In the genomic region with DNA sequence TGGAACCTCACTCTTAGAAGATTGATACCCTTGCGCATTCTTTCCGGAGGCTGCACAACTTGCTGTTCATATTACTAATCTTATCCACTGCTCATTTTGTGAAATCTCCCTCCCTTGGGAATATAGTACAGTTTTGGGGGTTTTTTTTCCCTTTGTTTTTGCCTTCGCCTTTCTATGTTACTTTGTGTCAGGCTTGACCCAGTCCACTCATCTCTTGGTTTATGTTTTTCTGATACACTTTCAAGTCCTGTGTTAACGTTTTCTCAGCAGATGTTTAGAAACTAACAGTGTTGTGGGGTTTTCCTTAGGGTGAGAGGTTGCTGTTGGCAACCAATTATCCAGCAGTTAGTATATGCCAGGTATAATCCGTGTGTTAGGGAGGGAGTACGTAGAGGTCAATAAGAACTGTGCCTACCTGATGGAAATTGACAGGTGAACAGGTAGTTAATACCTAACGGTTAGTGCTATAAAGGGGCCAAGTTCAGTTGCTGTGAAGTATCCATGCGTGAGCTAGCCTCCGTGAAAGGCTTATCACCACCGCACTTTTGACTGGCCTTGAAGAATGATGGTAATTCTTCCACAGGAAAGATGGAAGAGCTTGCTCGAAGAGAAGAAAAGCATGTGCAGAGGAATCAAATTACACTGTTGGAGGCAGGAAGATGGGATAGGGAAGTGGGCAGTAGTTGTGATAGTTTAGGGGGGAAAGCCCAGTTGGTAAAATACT, we compare ENCODE assay signal across 6 cellular contexts. TPM values are rescaled to one million over a fixed set of nuclear protein-coding genes. Genes with fewer than 3 reads are reported as not detected.
DNase-seq lines count a peak whose midpoint lies in the region; ATAC-seq, FAIRE-seq and TF ChIP-seq lines count a peak whose summit lies in the region.

No MANE protein-coding gene starts in this region.

- H4K20me1 ChIP-seq in GM12878 (ENCODE audit: control insufficient read depth, insufficient read depth): no peaks in the 10 kb centered on the region

- H3K4me2 ChIP-seq in GM12878 (ENCODE audit: control insufficient read depth, insufficient read depth): peak overlapping the region; percentile 78

- peaks cover 7% of the 10 kb centered on the region; the same call in 1 of the 2 replicates for H3K4me1 ChIP-seq in GM12878 (ENCODE audit: control insufficient read depth, insufficient read depth, low read length)

- CTCF ChIA-PET in GM12878 (lab: Yijun Ruan, JAX): interaction anchor here (0.6 to 2.9 kb wide), 6 partner anchors 13 to 260 kb away, joined by 3 to 13 read pairs (median 5); no protein-coding TSS in a partner anchor

- no peak for DNase-seq in activated naive CD4-positive, alpha-beta T cell (lab: John Stamatoyannopoulos, UW)
- DNase-seq in GM12878 (ENCODE audit: low read depth, low spot score) (no peak), natural killer cell (no peak), ureter (ENCODE audit: low spot score) (no peak)

- 0 out of 4 replicates have a peak, but pooled peaks of 1 of the 2 experiments have one; percentile 13 for TF ChIP-seq EP300 in GM12878 (IDR thresholded peaks at IDR 0.05; ENCODE audit: borderline replicate concordance in 1 of 2, control insufficient read depth in 1 of 2, low read depth in 2 of 2, low read length in 2 of 2)

- H3K9me3 ChIP-seq in GM12878 (replicated peaks; ENCODE audit: control insufficient read depth, insufficient read depth, low read length): no peaks in the 10 kb centered on the region

- TF ChIP-seq CTCF in GM12878 (IDR thresholded peaks at IDR 0.05 in 2 of 3, conservative IDR thresholded peaks at IDR 0.05 in 1 of 3; ENCODE audit: control insufficient read depth in 2 of 3, extremely low read depth in 1 of 3, insufficient read depth in 1 of 3, low read depth in 3 of 3, low read length in 3 of 3): no peak
- TF ChIP-seq CTCF in natural killer cell (IDR thresholded peaks at IDR 0.05): no peak

- peaks cover 15% of the 10 kb centered on the region for H3K36me3 Mint-ChIP-seq in activated naive CD4-positive, alpha-beta T cell treated with anti-CD3 and anti-CD28 coated beads, Interleukin-2, amount 50 U/mL, for 24 hours
- no peaks in the 10 kb centered on the region for H3K36me3 Mint-ChIP-seq in natural killer cell

- H2AFZ ChIP-seq in GM12878 (ENCODE audit: control insufficient read depth, low read depth, low read length): peak overlapping the region; percentile 3

- RAD21 ChIA-PET in GM12878 (lab: Charles Lee; ENCODE audit: unreplicated experiment): interaction anchor here (1.8 to 3.4 kb wide), 2 partner anchors 46 to 108 kb away, joined by 4 to 14 read pairs; no protein-coding TSS in a partner anchor

- SMC1A ChIA-PET in GM12878 (lab: Charles Lee; ENCODE audit: uncharacterized antibody, unreplicated experiment): interaction anchor here (0.6 to 2.9 kb wide), 6 partner anchors 9 to 260 kb away, joined by 3 to 15 read pairs (median 4); no protein-coding TSS in a partner anchor

- ATAC-seq in GM12878 (no peak), natural killer cell (no peak), HG02852 (IDR thresholded peaks at IDR 0.05; ENCODE audit: unreplicated experiment) (no peak)

- WGBS in GM12878 (ENCODE audit: insufficient coverage, insufficient replicate concordance, low lambda C conversion rate, missing lambda C conversion rate): under 1% methylated on average over 11 of the region's 11 CpGs

- H3K36me3 ChIP-seq in GM12878 (ENCODE audit: control insufficient read depth in 2 of 2, insufficient read depth in 2 of 2, low read length in 1 of 2): peaks cover 0 to 9% of the 10 kb centered on the region in 2 experiments; a peak in 1 of 4 replicates

- H3K79me2 ChIP-seq in GM12878 (ENCODE audit: control insufficient read depth, insufficient read depth, low read length): peaks cover 72% of the 10 kb centered on the region

- in situ Hi-C loops in GM12878 (cut with MboI): no loop called here

- peaks cover 70% of the 10 kb centered on the region for H3K4me1 Mint-ChIP-seq in activated naive CD4-positive, alpha-beta T cell treated with anti-CD3 and anti-CD28 coated beads, Interleukin-2, amount 50 U/mL, for 24 hours
- H3K4me1 Mint-ChIP-seq in natural killer cell: peaks cover 51% of the 10 kb centered on the region in 2 donors

- H3K9ac ChIP-seq in GM12878 (ENCODE audit: control insufficient read depth, insufficient read depth, low read length): peak overlapping the region; percentile 94

- intact Hi-C loops in GM12878 (cut with micrococcal nuclease; ENCODE audit: unreplicated experiment): loop anchor here (10.0 kb wide), 1 partner anchor 661 kb away; the partner anchor contains the start of gene TFEB
- intact Hi-C loops in natural killer cell (cut with micrococcal nuclease): loop anchor here (2.0 to 5.0 kb wide), 2 partner anchors 258 to 659 kb away; no protein-coding TSS in a partner anchor

- H3K27ac ChIP-seq in GM12878 (ENCODE audit: control insufficient read depth, insufficient read depth): peak overlapping the region; percentile 99

- peak; percentile 73 for FAIRE-seq in GM12878 (lab: Jason Lieb, UNC)

- H3K27me3 Mint-ChIP-seq in activated naive CD4-positive, alpha-beta T cell treated with anti-CD3 and anti-CD28 coated beads, Interleukin-2, amount 50 U/mL, for 24 hours: no peaks in the 10 kb centered on the region
- H3K27me3 Mint-ChIP-seq in natural killer cell (ENCODE audit: low read depth in 2 of 2): no peaks in the 10 kb centered on the region

- H3K4me3 Mint-ChIP-seq in activated naive CD4-positive, alpha-beta T cell treated with anti-CD3 and anti-CD28 coated beads, Interleukin-2, amount 50 U/mL, for 24 hours: peak overlapping the region; percentile 91
- H3K4me3 Mint-ChIP-seq in natural killer cell: peak overlapping the region; percentile 90

- no peaks in the 10 kb centered on the region for H3K9me3 Mint-ChIP-seq in activated naive CD4-positive, alpha-beta T cell treated with anti-CD3 and anti-CD28 coated beads, Interleukin-2, amount 50 U/mL, for 24 hours
- no peaks in the 10 kb centered on the region for H3K9me3 Mint-ChIP-seq in natural killer cell

- no peak for TF ChIP-seq POLR2A in GM12878 (IDR thresholded peaks at IDR 0.05; ENCODE audit: low read depth, low read length)

- H3K27me3 ChIP-seq in GM12878 (replicated peaks in 1 of 2; ENCODE audit: control insufficient read depth in 2 of 2, insufficient read depth in 2 of 2, low read length in 1 of 2): no peaks in the 10 kb centered on the region

- H3K4me3 ChIP-seq in GM12878: peak overlapping the region; percentile 88

- BruUV-seq in GM12878 (replicated peaks; lab: Mats Ljungman, UMichigan): TSS peak; percentile 74

- POLR2A ChIA-PET in GM12878 (lab: Charles Lee): interaction anchor here (1.1 to 1.7 kb wide), 6 partner anchors 33 to 1857 kb away, joined by 3 to 4 read pairs (median 3); no protein-coding TSS in a partner anchor

- TF ChIP-seq RAD21 in GM12878 (IDR thresholded peaks at IDR 0.05; ENCODE audit: insufficient read depth, low read depth, low read length): no peak

- H3K27ac Mint-ChIP-seq in activated naive CD4-positive, alpha-beta T cell treated with anti-CD3 and anti-CD28 coated beads, Interleukin-2, amount 50 U/mL, for 24 hours: peak overlapping the region; percentile 97
- H3K27ac Mint-ChIP-seq in natural killer cell: peak overlapping the region; percentile 90 to 98

RNA-seq across cellular contexts. Expression of gene NFYA, which starts 1.4 kb away (rescaled TPM):
- total RNA-seq in GM12878 (2013; cell fraction: nucleolus; rRNA removed): 28.2 and 29.1 TPM in 2 replicates
- total RNA-seq in GM12878 (2014; rRNA removed): 20.4 and 23.6 TPM in 2 replicates
- total RNA-seq in GM12878 (2014; rRNA removed; fragmentation: Illumina TruSeq; extraction: Trizol): 18.5 and 20.1 TPM in 2 replicates
- total RNA-seq in GM12878 (2021): 25.6 and 27.4 TPM in 2 replicates
- 19.4 TPM for polyA plus RNA-seq in GM12878 (2011; ENCODE audit: low read depth)
- polyA plus RNA-seq in GM12878 (2011; rRNA removed): 14.6 and 19.4 TPM in 2 replicates
- 20.6 and 21.1 TPM in 2 replicates for polyA plus RNA-seq in GM12878 (2011; cell fraction: cytosol; rRNA removed)
- 15.6 and 18.0 TPM in 2 replicates for polyA plus RNA-seq in GM12878 (2011; cell fraction: nucleus; rRNA removed)
- 20.1 and 25.7 TPM in 2 replicates for polyA plus RNA-seq in GM12878 (2012)
- 35.3 and 36.5 TPM in 2 replicates for polyA plus RNA-seq in GM12878 (2014; fragmentation: Illumina TruSeq; extraction: Trizol)
- 1 to 10 TPM; 6.4 to 7.3 TPM for polyA plus RNA-seq in GM12878 (2014; fragmentation: Nextera tagmentation; extraction: Ambion mirVana)
- polyA plus RNA-seq in GM12878 (2014; rRNA removed): 25.7 and 30.0 TPM in 2 replicates
- polyA plus RNA-seq in GM12878 (2016; fragmentation: Nextera tagmentation; extraction: Ambion mirVana): 10 to 100 TPM; 17.4 to 18.9 TPM
- 53.8 and 60.6 TPM in 2 replicates for polyA minus RNA-seq in GM12878 (2011; rRNA and poly(A)+ RNA removed)
- 11.0 and 20.4 TPM in 2 replicates for polyA minus RNA-seq in GM12878 (2011; cell fraction: cytosol; rRNA and poly(A)+ RNA removed)
- 10.4 and 16.3 TPM in 2 replicates for polyA minus RNA-seq in GM12878 (2011; cell fraction: nucleus; rRNA and poly(A)+ RNA removed)
- 10 to 100 TPM; 27.5 to 33.1 (median 33.0) TPM for total RNA-seq in natural killer cell
- 33.2 TPM for total RNA-seq in ureter

RNA-seq across cellular contexts. Expression of gene OARD1, which starts 2.0 kb away (rescaled TPM):
- 75.9 and 89.2 TPM in 2 replicates for total RNA-seq in GM12878 (2013; cell fraction: nucleolus; rRNA removed)
- 19.0 and 23.3 TPM in 2 replicates for total RNA-seq in GM12878 (2014; rRNA removed)
- 35.2 and 36.1 TPM in 2 replicates for total RNA-seq in GM12878 (2014; rRNA removed; fragmentation: Illumina TruSeq; extraction: Trizol)
- total RNA-seq in GM12878 (2021): 23.7 and 29.9 TPM in 2 replicates
- polyA plus RNA-seq in GM12878 (2011; ENCODE audit: low read depth): 42.1 TPM
- polyA plus RNA-seq in GM12878 (2011; rRNA removed): 43.4 and 64.9 TPM in 2 replicates
- 12.5 and 12.8 TPM in 2 replicates for polyA plus RNA-seq in GM12878 (2011; cell fraction: cytosol; rRNA removed)
- polyA plus RNA-seq in GM12878 (2011; cell fraction: nucleus; rRNA removed): 21.9 and 27.5 TPM in 2 replicates
- 39.4 and 41.6 TPM in 2 replicates for polyA plus RNA-seq in GM12878 (2012)
- polyA plus RNA-seq in GM12878 (2014; fragmentation: Illumina TruSeq; extraction: Trizol): 43.8 and 51.6 TPM in 2 replicates
- 10 to 100 TPM; 43.9 to 49.1 TPM for polyA plus RNA-seq in GM12878 (2014; fragmentation: Nextera tagmentation; extraction: Ambion mirVana)
- polyA plus RNA-seq in GM12878 (2014; rRNA removed): 29.5 and 35.5 TPM in 2 replicates
- 10 to 100 TPM; 56.9 to 63.5 TPM for polyA plus RNA-seq in GM12878 (2016; fragmentation: Nextera tagmentation; extraction: Ambion mirVana)
- polyA minus RNA-seq in GM12878 (2011; rRNA and poly(A)+ RNA removed): 16.8 and 19.7 TPM in 2 replicates
- 4.2 and 5.1 TPM in 2 replicates for polyA minus RNA-seq in GM12878 (2011; cell fraction: cytosol; rRNA and poly(A)+ RNA removed)
- 30.6 and 34.3 TPM in 2 replicates for polyA minus RNA-seq in GM12878 (2011; cell fraction: nucleus; rRNA and poly(A)+ RNA removed)
- total RNA-seq in natural killer cell: 10 to 100 TPM; 30.8 to 36.7 (median 35.5) TPM
- total RNA-seq in ureter: 24.1 TPM

RNA-seq across cellular contexts. Expression of gene APOBEC2, which starts 21.1 kb away (rescaled TPM):
- not detected in 2 replicates for total RNA-seq in GM12878 (2013; cell fraction: nucleolus; rRNA removed)
- total RNA-seq in GM12878 (2014; rRNA removed): not detected in 2 replicates
- total RNA-seq in GM12878 (2014; rRNA removed; fragmentation: Illumina TruSeq; extraction: Trizol): not detected in 2 replicates
- not detected in 2 replicates for total RNA-seq in GM12878 (2021)
- 0.34 TPM for polyA plus RNA-seq in GM12878 (2011; ENCODE audit: low read depth)
- polyA plus RNA-seq in GM12878 (2011; rRNA removed): not detected in 2 replicates
- not detected in 2 replicates for polyA plus RNA-seq in GM12878 (2011; cell fraction: cytosol; rRNA removed)
- not detected in 2 replicates for polyA plus RNA-seq in GM12878 (2011; cell fraction: nucleus; rRNA removed)
- polyA plus RNA-seq in GM12878 (2012): 0.37 and 0.39 TPM in 2 replicates
- polyA plus RNA-seq in GM12878 (2014; fragmentation: Illumina TruSeq; extraction: Trizol): not detected in 2 replicates
- 1 to 10 TPM in 1 of 2 experiments, under 1 TPM in 1; 0.11 to 1.4 TPM for polyA plus RNA-seq in GM12878 (2014; fragmentation: Nextera tagmentation; extraction: Ambion mirVana)
- polyA plus RNA-seq in GM12878 (2014; rRNA removed): not detected in 2 replicates
- polyA plus RNA-seq in GM12878 (2016; fragmentation: Nextera tagmentation; extraction: Ambion mirVana): 1 to 10 TPM in 1 of 2 experiments, under 1 TPM in 1; 0.71 to 1.0 TPM
- not detected in 2 replicates for polyA minus RNA-seq in GM12878 (2011; rRNA and poly(A)+ RNA removed)
- polyA minus RNA-seq in GM12878 (2011; cell fraction: cytosol; rRNA and poly(A)+ RNA removed): not detected in 2 replicates
- not detected in 2 replicates for polyA minus RNA-seq in GM12878 (2011; cell fraction: nucleus; rRNA and poly(A)+ RNA removed)
- total RNA-seq in natural killer cell: not detected
- 0.57 TPM for total RNA-seq in ureter

RNA-seq across cellular contexts. Expression of gene TSPO2, which starts 31.9 kb away (rescaled TPM):
- total RNA-seq in GM12878 (2013; cell fraction: nucleolus; rRNA removed): not detected in 2 replicates
- total RNA-seq in GM12878 (2014; rRNA removed): not detected in 2 replicates
- total RNA-seq in GM12878 (2014; rRNA removed; fragmentation: Illumina TruSeq; extraction: Trizol): not detected in 2 replicates
- not detected in 2 replicates for total RNA-seq in GM12878 (2021)
- not detected for polyA plus RNA-seq in GM12878 (2011; ENCODE audit: low read depth)
- polyA plus RNA-seq in GM12878 (2011; rRNA removed): not detected in 2 replicates
- not detected in 2 replicates for polyA plus RNA-seq in GM12878 (2011; cell fraction: cytosol; rRNA removed)
- not detected in 2 replicates for polyA plus RNA-seq in GM12878 (2011; cell fraction: nucleus; rRNA removed)
- 0.18 TPM in 1 of 2 replicates, not detected in the other for polyA plus RNA-seq in GM12878 (2012)
- polyA plus RNA-seq in GM12878 (2014; fragmentation: Illumina TruSeq; extraction: Trizol): not detected in 2 replicates
- polyA plus RNA-seq in GM12878 (2014; fragmentation: Nextera tagmentation; extraction: Ambion mirVana): not detected
- polyA plus RNA-seq in GM12878 (2014; rRNA removed): not detected in 2 replicates
- not detected for polyA plus RNA-seq in GM12878 (2016; fragmentation: Nextera tagmentation; extraction: Ambion mirVana)
- polyA minus RNA-seq in GM12878 (2011; rRNA and poly(A)+ RNA removed): not detected in 2 replicates
- polyA minus RNA-seq in GM12878 (2011; cell fraction: cytosol; rRNA and poly(A)+ RNA removed): not detected in 2 replicates
- polyA minus RNA-seq in GM12878 (2011; cell fraction: nucleus; rRNA and poly(A)+ RNA removed): not detected in 2 replicates
- total RNA-seq in natural killer cell: not detected
- not detected for total RNA-seq in ureter

RNA-seq across cellular contexts. Expression of gene UNC5CL, which starts 35.1 kb away (rescaled TPM):
- total RNA-seq in GM12878 (2013; cell fraction: nucleolus; rRNA removed): 5.3 and 6.0 TPM in 2 replicates
- total RNA-seq in GM12878 (2014; rRNA removed) (0.93 and 0.96 TPM in 2 replicates), GM12878 (2014; rRNA removed; fragmentation: Illumina TruSeq; extraction: Trizol) (0.28 and 0.31 TPM in 2 replicates), GM12878 (2021) (0.48 and 0.74 TPM in 2 replicates), natural killer cell (1 to 10 TPM; 2.1 to 5.3 (median 4.4) TPM), ureter (1.6 TPM)
- 1.1 TPM for polyA plus RNA-seq in GM12878 (2011; ENCODE audit: low read depth)
- polyA plus RNA-seq in GM12878 (2011; rRNA removed) (1.2 and 1.6 TPM in 2 replicates), GM12878 (2014; fragmentation: Illumina TruSeq; extraction: Trizol) (0.32 and 0.46 TPM in 2 replicates), GM12878 (2014; fragmentation: Nextera tagmentation; extraction: Ambion mirVana) (under 1 TPM in 1 of 2 experiments, not detected in 1; 0.11 TPM), GM12878 (2014; rRNA removed) (0.74 and 0.96 TPM in 2 replicates), GM12878 (2016; fragmentation: Nextera tagmentation; extraction: Ambion mirVana) (under 1 TPM; 0.11 to 0.37 TPM)
- polyA plus RNA-seq in GM12878 (2011; cell fraction: cytosol; rRNA removed): 0.70 and 0.87 TPM in 2 replicates
- polyA plus RNA-seq in GM12878 (2011; cell fraction: nucleus; rRNA removed): 12.0 and 12.9 TPM in 2 replicates
- 2.3 TPM in 2 replicates for polyA plus RNA-seq in GM12878 (2012)
- 0.37 and 0.62 TPM in 2 replicates for polyA minus RNA-seq in GM12878 (2011; rRNA and poly(A)+ RNA removed)
- polyA minus RNA-seq in GM12878 (2011; cell fraction: cytosol; rRNA and poly(A)+ RNA removed): not detected in 2 replicates
- 1.2 and 1.9 TPM in 2 replicates for polyA minus RNA-seq in GM12878 (2011; cell fraction: nucleus; rRNA and poly(A)+ RNA removed)
